Comparison of ENCODE assay signal across 17 cellular contexts in the genomic region with DNA sequence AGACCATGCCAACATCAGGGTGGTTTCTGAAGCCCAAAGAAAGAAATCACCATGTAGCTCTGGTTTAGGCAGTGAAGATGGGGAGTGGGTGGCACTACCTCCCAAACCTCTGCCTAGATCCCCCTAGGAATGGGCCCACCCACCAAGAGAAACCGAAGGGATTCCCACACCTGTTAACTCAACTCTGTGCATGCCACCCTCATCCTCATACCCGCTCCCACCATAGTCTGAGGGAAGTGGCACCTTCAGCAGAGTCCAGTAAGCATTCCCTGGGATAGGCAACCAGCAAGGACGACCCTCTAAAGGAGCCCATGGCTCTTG. TPM values are rescaled to one million over a fixed set of nuclear protein-coding genes. Genes with fewer than 3 reads are reported as not detected.
DNase-seq lines count a peak whose midpoint lies in the region; ATAC-seq and TF ChIP-seq lines count a peak whose summit lies in the region.
"Had no signal": no experiment of that assay in that cellular context is flagged by ENCODE, and none has a peak within 500 bp of the region (broad histone marks: within the 10 kb centered on the region; RNA-seq: fewer than 3 reads in every experiment).

No MANE protein-coding gene starts in this region.

- TF ChIP-seq CTCF in WTC11 (IDR thresholded peaks at IDR 0.05) (no peak), endothelial cell (IDR thresholded peaks at IDR 0.05; ENCODE audit: unreplicated experiment) (no peak), progenitor cell of endocrine pancreas (IDR thresholded peaks at IDR 0.05; ENCODE audit: unreplicated experiment) (no peak)

- intact Hi-C loops in activated CD4-positive, alpha-beta T cell treated with anti-CD3 and anti-CD28 coated beads, Interleukin-2, amount 10 ng/mL, durations not matched to agents 24 days and 14 days (cut with micrococcal nuclease), result loop anchor here (5.0 kb wide), 1 partner anchor 141 kb away; no protein-coding TSS in a partner anchor

- H3K9me3 Mint-ChIP-seq in activated CD4-positive, alpha-beta T cell treated with anti-CD3 and anti-CD28 coated beads, Interleukin-2, amount 10 ng/mL, durations not matched to agents 24 days and 14 days, result no peaks in the 10 kb centered on the region
- H3K9me3 Mint-ChIP-seq in WTC11 (no peaks in the 10 kb centered on the region), endothelial cell (ENCODE audit: unreplicated experiment) (no peaks in the 10 kb centered on the region), progenitor cell of endocrine pancreas (ENCODE audit: low read depth) (no peaks in the 10 kb centered on the region)

- peak overlapping the region; percentile 68 for H3K4me3 Mint-ChIP-seq in activated CD4-positive, alpha-beta T cell treated with anti-CD3 and anti-CD28 coated beads, Interleukin-2, amount 10 ng/mL, durations not matched to agents 24 days and 14 days
- H3K4me3 Mint-ChIP-seq in WTC11, result peak overlapping the region; percentile 75
- H3K4me3 Mint-ChIP-seq in endothelial cell (ENCODE audit: unreplicated experiment), result peak overlapping the region; percentile 47
- peak overlapping the region; percentile 70 for H3K4me3 Mint-ChIP-seq in progenitor cell of endocrine pancreas (ENCODE audit: low read depth)

- no peak for DNase-seq in activated CD4-positive, alpha-beta T cell treated with anti-CD3 and anti-CD28 coated beads, Interleukin-2, amount 10 ng/mL, durations not matched to agents 24 days and 14 days
- no peak for DNase-seq in activated CD4-positive, alpha-beta T cell treated with anti-CD3 and anti-CD28 coated beads, Interleukin-2, amount 50 U/mL, for 4 hours
- DNase-seq in WTC11 (ENCODE audit: low spot score), result no peak
- no peak for DNase-seq in endothelial cell (ENCODE audit: low spot score)
- no peak for DNase-seq in progenitor cell of endocrine pancreas (ENCODE audit: low spot score, unreplicated experiment)
- DNase-seq: foreskin fibroblast; GF-D8; HCEC 1CT; NCI-H187 treated with DMSO at 0.1 percent for 48 hours; NCI-H510A; OCI-M1; stimulated activated CD4-positive, alpha-beta T cell treated with anti-CD3 and anti-CD28 coated beads, Interleukin-2, amount 100 ng/mL, for 48 hours; stimulated activated CD8-positive, alpha-beta memory T cell treated with anti-CD3 and anti-CD28 coated beads, Interleukin-4, amount 100 ng/mL, for 48 hours; upper lobe of right lung had no signal

- no peak overlapping the region for H3K27ac Mint-ChIP-seq in activated CD4-positive, alpha-beta T cell treated with anti-CD3 and anti-CD28 coated beads, Interleukin-2, amount 10 ng/mL, durations not matched to agents 24 days and 14 days
- H3K27ac Mint-ChIP-seq in WTC11 (no peak overlapping the region), endothelial cell (ENCODE audit: unreplicated experiment) (no peak overlapping the region), progenitor cell of endocrine pancreas (no peak overlapping the region)

- ATAC-seq in WTC11, result no peak
- ATAC-seq in GM18517 (IDR thresholded peaks at IDR 0.05; ENCODE audit: unreplicated experiment), result no peak
- ATAC-seq in GM21529 (IDR thresholded peaks at IDR 0.05; ENCODE audit: unreplicated experiment), result no peak
- ATAC-seq in HG02938 (IDR thresholded peaks at IDR 0.05; ENCODE audit: unreplicated experiment), result no peak

- H3K4me1 Mint-ChIP-seq in activated CD4-positive, alpha-beta T cell treated with anti-CD3 and anti-CD28 coated beads, Interleukin-2, amount 10 ng/mL, durations not matched to agents 24 days and 14 days, result peaks cover 36% of the 10 kb centered on the region
- H3K4me1 Mint-ChIP-seq in WTC11, result peaks cover 35% of the 10 kb centered on the region
- peaks cover 21% of the 10 kb centered on the region for H3K4me1 Mint-ChIP-seq in endothelial cell (ENCODE audit: unreplicated experiment)
- H3K4me1 Mint-ChIP-seq in progenitor cell of endocrine pancreas (ENCODE audit: low read depth), result peaks cover 7% of the 10 kb centered on the region

- peaks cover 69% of the 10 kb centered on the region for H3K27me3 Mint-ChIP-seq in activated CD4-positive, alpha-beta T cell treated with anti-CD3 and anti-CD28 coated beads, Interleukin-2, amount 10 ng/mL, durations not matched to agents 24 days and 14 days
- H3K27me3 Mint-ChIP-seq in WTC11 (ENCODE audit: low read depth) (peaks cover 67% of the 10 kb centered on the region), endothelial cell (ENCODE audit: unreplicated experiment) (peaks cover 30% of the 10 kb centered on the region), progenitor cell of endocrine pancreas (peaks cover 63% of the 10 kb centered on the region)

- peaks cover 2% of the 10 kb centered on the region for H3K36me3 Mint-ChIP-seq in activated CD4-positive, alpha-beta T cell treated with anti-CD3 and anti-CD28 coated beads, Interleukin-2, amount 10 ng/mL, durations not matched to agents 24 days and 14 days (ENCODE audit: low read depth)
- H3K36me3 Mint-ChIP-seq in WTC11 (no peaks in the 10 kb centered on the region), endothelial cell (ENCODE audit: low read depth, unreplicated experiment) (no peaks in the 10 kb centered on the region), progenitor cell of endocrine pancreas (ENCODE audit: insufficient read depth) (no peaks in the 10 kb centered on the region)

- POLR2A ChIA-PET in WTC11 (lab: Charles Lee), result no interaction called here

- CTCF ChIA-PET in WTC11 (lab: Charles Lee), result interaction anchor here (0.6 to 2.3 kb wide), 19 partner anchors 8 to 889 kb away, joined by 3 to 18 read pairs (median 4); no protein-coding TSS in a partner anchor

TF ChIP-seq in WTC11, 78 proteins besides CTCF, POLR2A, EP300 and RAD21:
- TF ChIP-seq NFE2L1 (CRISPR knock-in tag; IDR thresholded peaks at IDR 0.05) (no peak), ELF4 (CRISPR knock-in tag; IDR thresholded peaks at IDR 0.05; ENCODE audit: low read depth) (no peak), ETV6 (CRISPR knock-in tag; IDR thresholded peaks at IDR 0.05) (no peak), SMAD4 (CRISPR knock-in tag; IDR thresholded peaks at IDR 0.05) (no peak), ZNF416 (CRISPR knock-in tag; IDR thresholded peaks at IDR 0.05) (no peak), MLX (CRISPR knock-in tag; IDR thresholded peaks at IDR 0.05) (no peak)
- TF ChIP-seq, protein P1, sequence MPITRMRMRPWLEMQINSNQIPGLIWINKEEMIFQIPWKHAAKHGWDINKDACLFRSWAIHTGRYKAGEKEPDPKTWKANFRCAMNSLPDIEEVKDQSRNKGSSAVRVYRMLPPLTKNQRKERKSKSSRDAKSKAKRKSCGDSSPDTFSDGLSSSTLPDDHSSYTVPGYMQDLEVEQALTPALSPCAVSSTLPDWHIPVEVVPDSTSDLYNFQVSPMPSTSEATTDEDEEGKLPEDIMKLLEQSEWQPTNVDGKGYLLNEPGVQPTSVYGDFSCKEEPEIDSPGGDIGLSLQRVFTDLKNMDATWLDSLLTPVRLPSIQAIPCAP (CRISPR knock-in tag; IDR thresholded peaks at IDR 0.05), result no peak
- TF ChIP-seq, protein P2, sequence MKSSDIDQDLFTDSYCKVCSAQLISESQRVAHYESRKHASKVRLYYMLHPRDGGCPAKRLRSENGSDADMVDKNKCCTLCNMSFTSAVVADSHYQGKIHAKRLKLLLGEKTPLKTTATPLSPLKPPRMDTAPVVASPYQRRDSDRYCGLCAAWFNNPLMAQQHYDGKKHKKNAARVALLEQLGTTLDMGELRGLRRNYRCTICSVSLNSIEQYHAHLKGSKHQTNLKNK (CRISPR knock-in tag; IDR thresholded peaks at IDR 0.05), result no peak

RNA-seq across cellular contexts. Expression of gene PLXNA4, which starts 1.7 kb away (rescaled TPM):
- 0.54 and 0.70 TPM in 2 replicates for total RNA-seq in activated CD4-positive, alpha-beta T cell treated with anti-CD3 and anti-CD28 coated beads, Interleukin-2, amount 10 ng/mL, durations not matched to agents 24 days and 14 days
- total RNA-seq in WTC11 (2021) (0.41 to 0.81 TPM (median 0.46 TPM) in 3 replicates), endothelial cell (ENCODE audit: unreplicated experiment) (3.5 TPM), progenitor cell of endocrine pancreas (0.38 and 0.40 TPM in 2 replicates)
